ENCODE assay signal across 16 cellular contexts in genomic region chr16:29310852-29311314, GRCh38.
DNase-seq lines count a peak whose midpoint lies in the region; ATAC-seq and TF ChIP-seq lines count a peak whose summit lies in the region.
"Had no signal": no experiment of that assay in that cellular context is flagged by ENCODE, and none has a peak within 500 bp of the region (broad histone marks: within the 10 kb centered on the region; RNA-seq: fewer than 3 reads in every experiment).

No MANE protein-coding gene starts in this region.

- TF ChIP-seq EP300 in stomach (IDR thresholded peaks at IDR 0.05): no peak

- H3K9me3 Mint-ChIP-seq in chondrocyte (ENCODE audit: low read depth): no peaks in the 10 kb centered on the region
- H3K9me3 Mint-ChIP-seq: activated CD4-positive, alpha-beta T cell treated with anti-CD3 and anti-CD28 coated beads, Interleukin-2, amount 10 ng/mL, durations not matched to agents 7 days and 5 days had no signal

- H3K4me1 ChIP-seq in HUES6 (ENCODE audit: control insufficient read depth, insufficient read depth, low read length) (peaks cover 6% of the 10 kb centered on the region; the same call in 1 of the 2 replicates), liver (ENCODE audit: control insufficient read depth in 4 of 4, insufficient read depth in 4 of 4, low read length in 3 of 4) (peaks cover 5 to 41% (median 16%) of the 10 kb centered on the region in 4 donors), stomach (peaks cover 27 to 51% (median 45%) of the 10 kb centered on the region in 4 donors)

- peaks cover 48% of the 10 kb centered on the region for H3K4me1 Mint-ChIP-seq in chondrocyte (ENCODE audit: low read depth)
- H3K4me1 Mint-ChIP-seq: activated CD4-positive, alpha-beta T cell treated with anti-CD3 and anti-CD28 coated beads, Interleukin-2, amount 10 ng/mL, durations not matched to agents 7 days and 5 days had no signal

- H3K36me3 ChIP-seq in HUES6 (ENCODE audit: control insufficient read depth, insufficient read depth, low read length) (no peaks in the 10 kb centered on the region), liver (ENCODE audit: control insufficient read depth in 4 of 4, insufficient read depth in 3 of 4, low read depth in 1 of 4, low read length in 3 of 4) (peaks cover 0 to 12% (median 3%) of the 10 kb centered on the region in 4 donors), stomach (peaks cover 0 to 7% (median 6%) of the 10 kb centered on the region in 4 donors)

- 22% methylated on average over 11 of the region's 11 CpGs for WGBS in liver
- 27 to 55% (median 39%) methylated on average over 7 to 11 of the region's 11 CpGs for WGBS in stomach, 5 donors

- no peak for TF ChIP-seq POLR2A in stomach (IDR thresholded peaks at IDR 0.05)

- intact Hi-C loops in stomach (cut with DNase I; ENCODE audit: low total_unique reads): no loop called here

- TF ChIP-seq CTCF in chondrocyte (IDR thresholded peaks at IDR 0.05) (peak; percentile 19), liver (IDR thresholded peaks at IDR 0.05; ENCODE audit: low read depth, low read length, missing input control) (peak; percentile 15), stomach (IDR thresholded peaks at IDR 0.05) (peak in 2 of 7 experiments; percentile 26 to 44)

- H3K4me3 Mint-ChIP-seq in chondrocyte (ENCODE audit: unreplicated experiment): no peak overlapping the region
- H3K4me3 Mint-ChIP-seq: activated CD4-positive, alpha-beta T cell treated with anti-CD3 and anti-CD28 coated beads, Interleukin-2, amount 10 ng/mL, durations not matched to agents 7 days and 5 days had no signal

- H3K27me3 ChIP-seq in HUES6 (ENCODE audit: control insufficient read depth, insufficient read depth, low read length) (no peaks in the 10 kb centered on the region), liver (ENCODE audit: control insufficient read depth in 4 of 4, insufficient read depth in 4 of 4, low read length in 3 of 4) (no peaks in the 10 kb centered on the region), stomach (no peaks in the 10 kb centered on the region)

- ATAC-seq in GM19467 (IDR thresholded peaks at IDR 0.05; ENCODE audit: unreplicated experiment): no peak

- no peak for DNase-seq in chondrocyte (ENCODE audit: low spot score)
- peak; percentile 86 for DNase-seq in stomach
- no peak for DNase-seq in OCI-M1 (lab: John Stamatoyannopoulos, UW)
- DNase-seq in RKO (ENCODE audit: low spot score): no peak
- DNase-seq in NCI-H526 treated with DMSO at 0.1 percent for 48 hours (lab: John Stamatoyannopoulos, UW): no peak
- DNase-seq: activated CD4-positive, alpha-beta T cell treated with anti-CD3 and anti-CD28 coated beads, Interleukin-2, amount 10 ng/mL, durations not matched to agents 7 days and 5 days; COR-L47; foreskin melanocyte; NCI-H1417; NCI-H510A; retina; RPMI8226; stimulated activated naive CD4-positive, alpha-beta T cell had no signal

- H3K27me3 Mint-ChIP-seq in chondrocyte (ENCODE audit: low read depth): no peaks in the 10 kb centered on the region
- H3K27me3 Mint-ChIP-seq: activated CD4-positive, alpha-beta T cell treated with anti-CD3 and anti-CD28 coated beads, Interleukin-2, amount 10 ng/mL, durations not matched to agents 7 days and 5 days had no signal

- H3K9ac ChIP-seq in HUES6 (ENCODE audit: low read length) (peak overlapping the region; percentile 2), liver (ENCODE audit: low read depth in 1 of 2, low read length in 2 of 2) (no peak overlapping the region)

- H3K36me3 Mint-ChIP-seq in chondrocyte (ENCODE audit: low read depth): no peaks in the 10 kb centered on the region

- peak; percentile 19 to 75 for TF ChIP-seq RAD21 in liver (IDR thresholded peaks at IDR 0.05)

- H3K27ac ChIP-seq in HUES6 (ENCODE audit: low read depth, low read length) (no peak overlapping the region), liver (ENCODE audit: low read depth in 1 of 2, low read length in 2 of 2) (peak overlapping the region; percentile 60 to 68), stomach (peak overlapping the region; percentile 60 to 77 (median 67))

- H3K9me3 ChIP-seq in HUES6 (ENCODE audit: control insufficient read depth, insufficient read depth, low read depth, low read length) (no peaks in the 10 kb centered on the region), liver (ENCODE audit: control insufficient read depth in 4 of 4, low read length in 3 of 4) (no peaks in the 10 kb centered on the region), stomach (no peaks in the 10 kb centered on the region)

- no peak overlapping the region for H3K27ac Mint-ChIP-seq in chondrocyte (ENCODE audit: unreplicated experiment)
- H3K27ac Mint-ChIP-seq: activated CD4-positive, alpha-beta T cell treated with anti-CD3 and anti-CD28 coated beads, Interleukin-2, amount 10 ng/mL, durations not matched to agents 7 days and 5 days had no signal

- H3K4me3 ChIP-seq in HUES6 (ENCODE audit: low read depth, low read length) (no peak overlapping the region), liver (ENCODE audit: low read depth in 1 of 3, low read length in 3 of 3) (no peak overlapping the region), stomach (no peak overlapping the region)

TF ChIP-seq in liver, 16 proteins besides CTCF, POLR2A, EP300 and RAD21:
- no peak for TF ChIP-seq ZBTB33 (IDR thresholded peaks at IDR 0.05)
- no peak for TF ChIP-seq TAF1 (conservative IDR thresholded peaks at IDR 0.05)
- TF ChIP-seq REST (IDR thresholded peaks at IDR 0.05): no peak
- TF ChIP-seq HNF4A (conservative IDR thresholded peaks at IDR 0.05): peak; percentile 41 to 53
- no peak for TF ChIP-seq EGR1 (IDR thresholded peaks at IDR 0.05; ENCODE audit: low read depth in 2 of 2)
- TF ChIP-seq MAX (IDR thresholded peaks at IDR 0.05): no peak
- TF ChIP-seq SP1 (IDR thresholded peaks at IDR 0.05): peak; percentile 61
- no peak for TF ChIP-seq HNF4G (IDR thresholded peaks at IDR 0.05)
- TF ChIP-seq RXRA (IDR thresholded peaks at IDR 0.05): peak; percentile 66 to 72
- peak; percentile 73 for TF ChIP-seq FOXA1 (IDR thresholded peaks at IDR 0.05)
- TF ChIP-seq GABPA (IDR thresholded peaks at IDR 0.05 in 1 of 2, conservative IDR thresholded peaks at IDR 0.05 in 1 of 2): no peak
- peak; percentile 51 for TF ChIP-seq NR2F2 (IDR thresholded peaks at IDR 0.05)
- peak; percentile 81 for TF ChIP-seq FOXA2 (IDR thresholded peaks at IDR 0.05)
- TF ChIP-seq ATF3 (IDR thresholded peaks at IDR 0.05): no peak
- no peak for TF ChIP-seq YY1 (IDR thresholded peaks at IDR 0.05)
- no peak for TF ChIP-seq JUND (IDR thresholded peaks at IDR 0.05)
